In genomic region chr3:31903686-31904431, GRCh38 we compare ENCODE assay signal across 1 cellular context.
TF ChIP-seq lines count a peak whose summit lies in the region.

No MANE protein-coding gene starts in this region.

TF ChIP-seq in IMR-90, 13 proteins besides CTCF, POLR2A, EP300 and RAD21 (continued from another document):
- no peak for TF ChIP-seq ELK1 (IDR thresholded peaks at IDR 0.05; ENCODE audit: borderline replicate concordance, low read depth, low read length)
